In genomic region chr3:141530133-141530768, GRCh38 we compare ENCODE assay signal across 8 cellular contexts.
DNase-seq lines count a peak whose midpoint lies in the region; ATAC-seq lines count a peak whose summit lies in the region.

No MANE protein-coding gene starts in this region.

- ATAC-seq in GM18498 (IDR thresholded peaks at IDR 0.05; ENCODE audit: unreplicated experiment) = no peak

- peak in 5 of 6 experiments; percentile 15 to 68 (median 45) for DNase-seq in stimulated activated naive CD4-positive, alpha-beta T cell (lab: John Stamatoyannopoulos, UW)
- DNase-seq in stimulated activated naive CD4-positive, alpha-beta T cell treated with Interleukin-2 at 50 U/mL for 16 hours (lab: John Stamatoyannopoulos, UW) = no peak
- DNase-seq in iris pigment epithelial cell (ENCODE audit: low read depth) (peak; percentile 82), kidney glomerular epithelial cell (lab: John Stamatoyannopoulos, UW) (no peak), 8988T (no peak)
- DNase-seq in effector CD8-positive, alpha-beta T cell (lab: John Stamatoyannopoulos, UW) = no peak

- no peaks in the 10 kb centered on the region for H3K27me3 Mint-ChIP-seq in activated naive CD8-positive, alpha-beta T cell

- H3K9me3 Mint-ChIP-seq in activated naive CD8-positive, alpha-beta T cell (ENCODE audit: low read depth) = peaks cover 1% of the 10 kb centered on the region

- H3K27ac Mint-ChIP-seq in activated naive CD8-positive, alpha-beta T cell = peak overlapping the region; percentile 97

- H3K4me1 Mint-ChIP-seq in activated naive CD8-positive, alpha-beta T cell (ENCODE audit: low read depth) = peaks cover 79% of the 10 kb centered on the region

- H3K4me3 Mint-ChIP-seq in activated naive CD8-positive, alpha-beta T cell = peak overlapping the region; percentile 85

- H3K36me3 Mint-ChIP-seq in activated naive CD8-positive, alpha-beta T cell = peaks cover 9% of the 10 kb centered on the region

Comparison
In these comparisons a context has a peak if more than half of its experiments do, and no peak if none do; other contexts are left out.
1. DNase-seq: peak in stimulated activated naive CD4-positive, alpha-beta T cell (5 of 6) and iris pigment epithelial cell (single experiment); none in stimulated activated naive CD4-positive, alpha-beta T cell treated with Interleukin-2 at 50 U/mL for 16 hours (single experiment), effector CD8-positive, alpha-beta T cell (single experiment), kidney glomerular epithelial cell (single experiment) and 8988T (single experiment).